Comparison of ENCODE assay signal across 12 cellular contexts in the genomic region with DNA sequence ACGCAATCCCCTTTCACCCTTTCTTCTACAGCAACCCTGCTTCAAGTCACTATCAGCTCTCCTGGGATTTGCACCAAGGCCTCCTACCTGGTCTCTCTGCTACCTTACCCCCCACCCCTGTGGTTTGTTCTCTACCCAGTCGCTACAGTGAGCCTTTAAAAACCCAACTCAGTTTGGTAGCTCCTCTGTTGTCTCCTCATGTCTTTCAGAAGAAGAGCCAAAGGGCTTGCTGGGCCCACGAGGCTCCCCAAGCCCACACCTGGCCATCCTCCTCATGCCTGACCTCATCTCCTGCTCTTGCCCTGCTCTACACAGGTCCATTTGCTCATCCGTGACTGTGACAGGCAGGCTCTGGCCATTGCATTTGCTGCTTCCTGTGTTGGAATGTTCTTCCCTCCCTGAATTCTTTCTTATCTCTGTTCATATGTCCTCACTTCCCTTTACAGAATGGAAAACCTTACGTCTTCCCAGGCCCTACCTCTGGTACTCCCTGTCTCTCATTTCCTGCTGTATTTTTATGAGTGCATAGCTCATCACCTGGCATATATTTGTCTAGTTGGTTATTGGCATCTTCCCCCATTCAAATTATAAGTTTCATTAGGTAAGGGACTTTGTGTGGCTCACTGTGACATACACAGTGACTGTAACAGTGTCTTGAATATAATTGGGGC. TPM values are rescaled to one million over a fixed set of nuclear protein-coding genes. Genes with fewer than 3 reads are reported as not detected.
DNase-seq lines count a peak whose midpoint lies in the region; TF ChIP-seq lines count a peak whose summit lies in the region.
"Had no signal": no experiment of that assay in that cellular context is flagged by ENCODE, and none has a peak within 500 bp of the region (broad histone marks: within the 10 kb centered on the region; RNA-seq: fewer than 3 reads in every experiment).

No MANE protein-coding gene starts in this region.

- peaks cover 37% of the 10 kb centered on the region for H4K20me1 ChIP-seq in Karpas-422 (ENCODE audit: insufficient read depth, low read depth, low read length)

- peak overlapping the region; percentile 26 for H3K27ac ChIP-seq in Karpas-422 (ENCODE audit: low read length)
- peak overlapping the region; percentile 18 for H3K27ac ChIP-seq in caudate nucleus (ENCODE audit: low read depth, low read length)
- peak overlapping the region; percentile 86 to 95 (median 90) for H3K27ac ChIP-seq in thyroid gland
- H3K27ac ChIP-seq: 22Rv1 had no signal

- H3K4me3 ChIP-seq in Karpas-422 (ENCODE audit: low read length), result no peak overlapping the region
- H3K4me3 ChIP-seq in thyroid gland (replicated peaks in 1 of 3), result peak overlapping the region in 1 of 3 donors; percentile 6
- H3K4me3 ChIP-seq: transverse colon had no signal

- TF ChIP-seq POLR2A in thyroid gland (IDR thresholded peaks at IDR 0.05), result no peak

- 60 to 64% methylated on average over 5 of the region's 5 CpGs for WGBS in thyroid gland, 2 donors

- TF ChIP-seq CTCF in thyroid gland (IDR thresholded peaks at IDR 0.05), result no peak

- no peaks in the 10 kb centered on the region for H3K27me3 ChIP-seq in Karpas-422 (ENCODE audit: low read length)
- no peaks in the 10 kb centered on the region for H3K27me3 ChIP-seq in thyroid gland
- H3K27me3 ChIP-seq: transverse colon had no signal

- peaks cover 8% of the 10 kb centered on the region for H3K79me2 ChIP-seq in Karpas-422 (ENCODE audit: low read length)

- H3K4me2 ChIP-seq in Karpas-422 (ENCODE audit: low read depth, low read length, poor library complexity, severe bottlenecking), result peak overlapping the region; percentile 93

- H3K9me3 ChIP-seq in Karpas-422 (ENCODE audit: low read length), result no peaks in the 10 kb centered on the region
- H3K9me3 ChIP-seq in thyroid gland, result no peaks in the 10 kb centered on the region
- H3K9me3 ChIP-seq: transverse colon had no signal

- no peaks in the 10 kb centered on the region for H3K9me2 ChIP-seq in Karpas-422 (replicated peaks; ENCODE audit: insufficient read depth, low read length)

- no peak overlapping the region for H2AFZ ChIP-seq in Karpas-422 (ENCODE audit: low read length)

- H3K4me1 ChIP-seq in Karpas-422 (ENCODE audit: low read length) (peaks cover 43% of the 10 kb centered on the region), thyroid gland (peaks cover 28 to 46% of the 10 kb centered on the region in 2 donors)

- intact Hi-C loops in thyroid gland (cut with DNase I), result loop anchor here (2.0 kb wide), 1 partner anchor 182 kb away; no protein-coding TSS in a partner anchor

- DNase-seq in activated CD8-positive, alpha-beta memory T cell treated with anti-CD3 and anti-CD28 coated beads for 24 hours, result peak; percentile 59
- DNase-seq in activated CD8-positive, alpha-beta memory T cell treated with anti-CD3 and anti-CD28 coated beads, Interleukin-2, amount 50 U/mL, for 48 hours, result no peak
- DNase-seq in Karpas-422 (no peak), caudate nucleus (lab: John Stamatoyannopoulos, UW) (no peak), thyroid gland (no peak), GF-D8 (lab: John Stamatoyannopoulos, UW) (no peak), EL (no peak), NCI-H1417 treated with DMSO at 0.1 percent for 48 hours (lab: John Stamatoyannopoulos, UW) (no peak)
- DNase-seq: activated B cell treated with CpG ODN at 0.5 μM for 24 hours, kidney had no signal

- H3K36me3 ChIP-seq in Karpas-422 (ENCODE audit: insufficient read depth, low read length) (peaks cover 32% of the 10 kb centered on the region), thyroid gland (peaks cover 18 to 29% of the 10 kb centered on the region in 2 donors)
- H3K36me3 ChIP-seq: transverse colon had no signal

- peak overlapping the region; percentile 1; the same call in 1 of the 2 replicates for H3K9ac ChIP-seq in Karpas-422 (ENCODE audit: low read length)

RNA-seq across cellular contexts. Expression of a gene that starts 3.3 kb away (rescaled TPM):
- total RNA-seq in Karpas-422 (2014; rRNA removed; shearing (Covaris generic); ENCODE audit: low replicate concordance), result 19.0 and 27.7 TPM in 2 replicates
- total RNA-seq in thyroid gland, result 10 to 100 TPM; 22.2 to 35.7 (median 29.1) TPM

RNA-seq across cellular contexts. Expression of a gene that starts 11.8 kb away (rescaled TPM):
- 11.8 and 17.3 TPM in 2 replicates for total RNA-seq in Karpas-422 (2014; rRNA removed; shearing (Covaris generic); ENCODE audit: low replicate concordance)
- 10 to 100 TPM; 12.3 to 17.9 (median 15.3) TPM for total RNA-seq in thyroid gland

Comparison
In these comparisons a context has a peak if more than half of its experiments do, and no peak if none do; other contexts are left out.
1. H3K27ac ChIP-seq: peak in every context shown above with its lines; median percentile 90 in thyroid gland; 26 in Karpas-422; 18 in caudate nucleus.